Comparison of ENCODE assay signal across 11 cellular contexts in the genomic region with DNA sequence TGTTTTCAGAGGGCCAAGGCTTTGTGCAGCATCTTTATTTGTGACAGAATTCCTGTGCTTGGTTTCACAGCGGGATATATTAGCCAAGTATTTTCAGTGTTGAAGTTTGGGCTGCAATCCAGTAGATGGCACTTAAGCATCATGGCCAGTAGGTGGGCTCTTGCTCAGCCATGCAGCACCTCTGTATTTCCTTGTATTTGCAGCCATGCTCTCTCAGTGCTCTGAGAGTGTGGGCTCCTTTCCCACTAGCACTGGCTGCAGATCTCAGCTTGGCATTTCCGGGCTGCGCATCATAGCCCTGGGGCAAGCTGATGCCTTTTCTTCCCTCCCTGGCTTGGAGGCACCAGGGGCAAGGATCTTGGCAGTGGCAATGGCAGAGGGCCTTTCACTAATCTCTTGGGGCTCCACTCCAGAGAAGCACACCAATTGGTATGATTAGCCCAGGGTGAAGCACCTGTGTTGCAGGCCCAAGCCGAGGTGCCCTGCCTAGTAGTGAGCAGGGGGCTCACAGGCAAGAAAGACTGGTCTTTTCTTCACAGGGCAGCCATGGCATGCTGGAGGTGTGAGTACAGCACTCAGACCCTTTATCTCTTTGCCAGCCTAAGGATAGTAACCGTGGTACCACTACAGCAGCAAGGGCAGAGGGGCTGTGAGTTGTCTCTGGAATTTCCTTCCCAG. TPM values are rescaled to one million over a fixed set of nuclear protein-coding genes. Genes with fewer than 3 reads are reported as not detected.
A peak's percentile ranks its signal among the peaks of the same experiment; 100 is the strongest.
DNase-seq lines count a peak whose midpoint lies in the region; ATAC-seq and TF ChIP-seq lines count a peak whose summit lies in the region.
"Had no signal": no experiment of that assay in that cellular context is flagged by ENCODE, and none has a peak within 500 bp of the region (broad histone marks: within the 10 kb centered on the region; RNA-seq: fewer than 3 reads in every experiment).

No MANE protein-coding gene starts in this region.

- H3K4me1 ChIP-seq in A673 (ENCODE audit: insufficient read depth, low read length, poor library complexity, severe bottlenecking): no peaks in the 10 kb centered on the region
- H3K4me1 ChIP-seq: upper lobe of left lung had no signal

- ATAC-seq in GM21515 (IDR thresholded peaks at IDR 0.05; ENCODE audit: unreplicated experiment) (peak; percentile 45), GM18505 (IDR thresholded peaks at IDR 0.05; ENCODE audit: unreplicated experiment) (no peak), HG03139 (IDR thresholded peaks at IDR 0.05; ENCODE audit: unreplicated experiment) (no peak)

- no peak overlapping the region for H3K27ac ChIP-seq in A673 (ENCODE audit: low read depth, low read length, poor library complexity, severe bottlenecking)
- H3K27ac ChIP-seq: upper lobe of left lung had no signal

- H3K9me3 ChIP-seq in A673 (ENCODE audit: low read depth, low read length, poor library complexity, severe bottlenecking): no peaks in the 10 kb centered on the region
- H3K9me3 ChIP-seq: upper lobe of left lung had no signal

- CTCF ChIA-PET in A673 (lab: Charles Lee): no interaction called here

- TF ChIP-seq POLR2A in GM18505 (IDR thresholded peaks at IDR 0.05; ENCODE audit: borderline replicate concordance, extremely low read depth, insufficient read depth, insufficient read length): no peak

- POLR2A ChIA-PET in A673 (lab: Charles Lee; ENCODE audit: low non-redundant PET): no interaction called here

- intact Hi-C loops in A673 (cut with micrococcal nuclease; ENCODE audit: unreplicated experiment): no loop called here

- TF ChIP-seq CTCF in A673 (conservative IDR thresholded peaks at IDR 0.05; ENCODE audit: low read depth, low read length): peak; percentile 41; the same call in 1 of the 2 replicates
- no peak for TF ChIP-seq CTCF in choroid plexus epithelial cell (conservative IDR thresholded peaks at IDR 0.05; ENCODE audit: low read depth, low read length)

- H3K36me3 ChIP-seq in A673 (ENCODE audit: insufficient read depth, low read length, poor library complexity, severe bottlenecking): no peaks in the 10 kb centered on the region
- H3K36me3 ChIP-seq: upper lobe of left lung had no signal

- no peak overlapping the region for H3K4me3 ChIP-seq in A673 (ENCODE audit: low read depth, low read length, poor library complexity, severe bottlenecking)
- H3K4me3 ChIP-seq in choroid plexus epithelial cell (ENCODE audit: low read depth, low read length): no peak overlapping the region
- H3K4me3 ChIP-seq: upper lobe of left lung had no signal

- H3K27me3 ChIP-seq in A673 (replicated peaks; ENCODE audit: insufficient read depth, low read depth, low read length, poor library complexity): no peaks in the 10 kb centered on the region
- H3K27me3 ChIP-seq: upper lobe of left lung had no signal

- no TSS peak for BruUV-seq in A673 (replicated peaks; lab: Mats Ljungman, UMichigan)

- DNase-seq in A673 (ENCODE audit: low spot score): peak; percentile 36
- DNase-seq in NCI-H226: peak; percentile 16
- DNase-seq in choroid plexus epithelial cell (ENCODE audit: low read depth): peak; percentile 13
- no peak for DNase-seq in medulla oblongata (ENCODE audit: extremely low spot score)
- no peak for DNase-seq in activated T-cell treated with anti-CD3 and anti-CD28 coated beads, Interleukin-2, amount 50 U/mL, for 1 hour
- DNase-seq: NCI-H2227 treated with DMSO at 0.1 percent for 48 hours; stimulated activated CD4-positive, alpha-beta T cell treated with anti-CD3 and anti-CD28 coated beads, Interleukin-2, amount 100 ng/mL, for 24 hours; upper lobe of left lung had no signal

RNA-seq across cellular contexts. Expression of gene SLCO6A1, which starts 48.3 kb away (rescaled TPM):
- total RNA-seq in A673 (2021): not detected in 2 replicates
- total RNA-seq: upper lobe of left lung had no signal

Comparison
In these comparisons a context has a peak if more than half of its experiments do, and no peak if none do; other contexts are left out.
1. DNase-seq: peak in A673 (single experiment), NCI-H226 (single experiment) and choroid plexus epithelial cell (single experiment); none in medulla oblongata (single experiment) and activated T-cell treated with anti-CD3 and anti-CD28 coated beads, Interleukin-2, amount 50 U/mL, for 1 hour (single experiment).